15 cellular contexts compared by ENCODE assay signal in genomic region chr2:204900910-204901309, GRCh38.
A peak's percentile ranks its signal among the peaks of the same experiment; 100 is the strongest.
DNase-seq lines count a peak whose midpoint lies in the region; ATAC-seq and TF ChIP-seq lines count a peak whose summit lies in the region.
"Had no signal": no experiment of that assay in that cellular context is flagged by ENCODE, and none has a peak within 500 bp of the region (broad histone marks: within the 10 kb centered on the region; RNA-seq: fewer than 3 reads in every experiment).

No MANE protein-coding gene starts in this region.

- no peaks in the 10 kb centered on the region for H3K36me3 ChIP-seq in PC-3 (ENCODE audit: low read depth, low read length)

- no peak overlapping the region for H3K4me3 ChIP-seq in PC-3 (ENCODE audit: low read length)
- H3K4me3 ChIP-seq: GM12878, testis had no signal

- ATAC-seq in left ventricle myocardium superior (no peak), Right ventricle myocardium inferior (no peak), PC-3 (no peak; the same call in 1 of the 2 replicates), HG03095 (IDR thresholded peaks at IDR 0.05; ENCODE audit: unreplicated experiment) (no peak), GM21619 (IDR thresholded peaks at IDR 0.05; ENCODE audit: unreplicated experiment) (no peak)
- ATAC-seq: activated T-cell treated with anti-CD3 and anti-CD28 coated beads, Interleukin-2, amount 50 U/mL, for 4 hours had no signal

- H3K4me1 ChIP-seq in PC-3 (ENCODE audit: insufficient read depth, low read length): no peaks in the 10 kb centered on the region
- H3K4me1 ChIP-seq: testis had no signal

- CTCF ChIA-PET in PC-3 (lab: Charles Lee): no interaction called here

- TF ChIP-seq CTCF in PC-3 (conservative IDR thresholded peaks at IDR 0.05; ENCODE audit: low read depth, low read length): no peak

- peak; percentile 28 for DNase-seq in left ventricle myocardium superior
- DNase-seq in Right ventricle myocardium inferior (ENCODE audit: missing footprints): no peak
- DNase-seq in PC-3: peak; percentile 63
- peak; percentile 69 for DNase-seq in islet precursor cell
- no peak for DNase-seq in OCI-M2 (lab: John Stamatoyannopoulos, UW; ENCODE audit: unreplicated experiment)
- DNase-seq in amniotic stem cell (lab: John Stamatoyannopoulos, UW): no peak
- DNase-seq: activated CD4-positive, alpha-beta T cell treated with anti-CD3 and anti-CD28 coated beads, Interleukin-2, amount 10 ng/mL, durations not matched to agents 7 days and 5 days; activated T-cell treated with anti-CD3 and anti-CD28 coated beads, Interleukin-2, amount 50 U/mL, for 4 hours; DND-41; NCI-H524 treated with DMSO at 0.1 percent for 48 hours; T-helper 9 cell; testis had no signal

- intact Hi-C loops in left ventricle myocardium superior (cut with micrococcal nuclease): no loop called here
- intact Hi-C loops in Right ventricle myocardium inferior (cut with DNase I): no loop called here
- intact Hi-C loops in PC-3 (cut with micrococcal nuclease): no loop called here

- H3K27me3 ChIP-seq in PC-3 (ENCODE audit: low read length): no peaks in the 10 kb centered on the region
- H3K27me3 ChIP-seq: testis had no signal

- H3K9me2 ChIP-seq in PC-3 (replicated peaks; ENCODE audit: low read length): no peaks in the 10 kb centered on the region

- no peaks in the 10 kb centered on the region for H3F3A ChIP-seq in PC-3 (ENCODE audit: low read length, unreplicated experiment)

- H4K20me1 ChIP-seq in PC-3 (ENCODE audit: low read length): no peaks in the 10 kb centered on the region

- H3K79me2 ChIP-seq in PC-3 (ENCODE audit: low read length): no peaks in the 10 kb centered on the region

- no peak overlapping the region for H2AFZ ChIP-seq in PC-3 (ENCODE audit: low read length)

- BruUV-seq in PC-3 (replicated peaks; lab: Mats Ljungman, UMichigan): no TSS peak

- no peak overlapping the region for H3K9ac ChIP-seq in PC-3 (ENCODE audit: low read length)

- H3K4me2 ChIP-seq in PC-3 (ENCODE audit: low read length): no peak overlapping the region

- H3K9me3 ChIP-seq in PC-3 (ENCODE audit: low read length): no peaks in the 10 kb centered on the region
- H3K9me3 ChIP-seq: testis had no signal

- H3K27ac ChIP-seq in PC-3 (ENCODE audit: low read length): no peak overlapping the region
- H3K27ac ChIP-seq: testis had no signal

- POLR2A ChIA-PET in PC-3 (lab: Charles Lee; ENCODE audit: unreplicated experiment): no interaction called here

Comparison
In these comparisons a context has a peak if more than half of its experiments do, and no peak if none do; other contexts are left out.
1. DNase-seq: peak in left ventricle myocardium superior (single experiment), PC-3 (single experiment) and islet precursor cell (single experiment); none in Right ventricle myocardium inferior (single experiment), OCI-M2 (single experiment) and amniotic stem cell (single experiment).